Comparison of ENCODE assay signal across 9 cellular contexts in the genomic region with DNA sequence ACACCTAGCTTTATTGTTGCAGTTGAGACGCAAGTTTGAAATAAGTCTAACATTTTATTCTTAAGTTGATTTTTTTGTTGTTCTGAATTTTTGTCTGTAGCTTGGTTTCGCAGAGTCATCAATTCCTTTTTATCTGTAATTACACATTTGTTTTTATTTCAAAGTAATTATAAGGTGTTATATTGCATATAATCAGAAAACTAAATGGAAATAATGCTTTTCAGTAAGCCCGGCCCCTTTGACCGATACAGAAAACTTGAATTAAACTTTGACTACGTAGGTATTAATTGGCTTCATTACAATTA. TPM values are rescaled to one million over a fixed set of nuclear protein-coding genes. Genes with fewer than 3 reads are reported as not detected.
DNase-seq lines count a peak whose midpoint lies in the region; ATAC-seq and TF ChIP-seq lines count a peak whose summit lies in the region.
"Had no signal": no experiment of that assay in that cellular context is flagged by ENCODE, and none has a peak within 500 bp of the region (broad histone marks: within the 10 kb centered on the region; RNA-seq: fewer than 3 reads in every experiment).

No MANE protein-coding gene starts in this region.

- H4K20me1 ChIP-seq in DND-41 (ENCODE audit: insufficient read depth, low read length) = peaks cover 4% of the 10 kb centered on the region; the same call in 1 of the 2 replicates

- no peaks in the 10 kb centered on the region for H3K9me3 ChIP-seq in DND-41 (ENCODE audit: insufficient read depth, low read length, severe bottlenecking)
- H3K9me3 ChIP-seq in Peyer's patch = no peaks in the 10 kb centered on the region
- no peaks in the 10 kb centered on the region for H3K9me3 ChIP-seq in esophagus muscularis mucosa

- H3K27me3 ChIP-seq in DND-41 (ENCODE audit: insufficient read depth, low read length, poor library complexity) (no peaks in the 10 kb centered on the region), Peyer's patch (no peaks in the 10 kb centered on the region), esophagus muscularis mucosa (no peaks in the 10 kb centered on the region)

- intact Hi-C loops in esophagus muscularis mucosa (cut with DNase I) = loop anchor here (10.0 kb wide), 2 partner anchors 330 to 630 kb away; partner anchors contain the start of gene FUNDC1

- peak overlapping the region; percentile 96 for H3K4me3 Mint-ChIP-seq in progenitor cell of endocrine pancreas (ENCODE audit: low read depth)

- 30% methylated on average over 5 of the region's 5 CpGs for WGBS in esophagus muscularis mucosa

- DNase-seq in DND-41 = no peak
- no peak for DNase-seq in Peyer's patch
- no peak for DNase-seq in esophagus muscularis mucosa (ENCODE audit: extremely low spot score)
- DNase-seq in progenitor cell of endocrine pancreas (ENCODE audit: low spot score, unreplicated experiment) = no peak
- DNase-seq in SIG-M5 (lab: John Stamatoyannopoulos, UW) = no peak
- DNase-seq in OCI-M1 (lab: John Stamatoyannopoulos, UW) = no peak
- no peak for DNase-seq in foreskin melanocyte

- ATAC-seq in DND-41 (ENCODE audit: insufficient read depth, low read depth) (no peak), HG02759 (IDR thresholded peaks at IDR 0.05; ENCODE audit: unreplicated experiment) (no peak)

- H3K4me1 Mint-ChIP-seq in progenitor cell of endocrine pancreas (ENCODE audit: low read depth) = peaks cover 7% of the 10 kb centered on the region

- TF ChIP-seq POLR2A in Peyer's patch (IDR thresholded peaks at IDR 0.05) (no peak), esophagus muscularis mucosa (IDR thresholded peaks at IDR 0.05; ENCODE audit: low read depth) (no peak)

- peak overlapping the region; percentile 81 for H3K9ac ChIP-seq in DND-41 (ENCODE audit: low read depth, low read length)

- peaks cover 2% of the 10 kb centered on the region for H3K9me3 Mint-ChIP-seq in progenitor cell of endocrine pancreas (ENCODE audit: low read depth)

- H3K27me3 Mint-ChIP-seq in progenitor cell of endocrine pancreas = no peaks in the 10 kb centered on the region

- H3K27ac ChIP-seq in DND-41 (ENCODE audit: low read length) (no peak overlapping the region), Peyer's patch (peak overlapping the region in 3 of 4 donors; percentile 99 to 100 (median 99)), esophagus muscularis mucosa (replicated peaks in 1 of 4) (peak overlapping the region; percentile 97 to 100 (median 99))

- peak overlapping the region; percentile 76 for H3K4me2 ChIP-seq in DND-41 (ENCODE audit: insufficient read depth, low read length)

- TF ChIP-seq CTCF in DND-41 (IDR thresholded peaks at IDR 0.05; ENCODE audit: borderline replicate concordance, extremely low read depth, low read length, poor library complexity, severe bottlenecking) = no peak
- TF ChIP-seq CTCF in Peyer's patch (IDR thresholded peaks at IDR 0.05) = no peak
- no peak for TF ChIP-seq CTCF in esophagus muscularis mucosa (IDR thresholded peaks at IDR 0.05)
- TF ChIP-seq CTCF in progenitor cell of endocrine pancreas (IDR thresholded peaks at IDR 0.05; ENCODE audit: unreplicated experiment) = no peak

- peak overlapping the region; percentile 80 to 87; a peak in 3 of 4 replicates for H3K4me3 ChIP-seq in DND-41 (ENCODE audit: low read depth in 1 of 2, low read length in 2 of 2)
- H3K4me3 ChIP-seq in Peyer's patch = peak overlapping the region; percentile 84 to 97 (median 94)
- peak overlapping the region; percentile 83 to 98 (median 91) for H3K4me3 ChIP-seq in esophagus muscularis mucosa

- H3K36me3 ChIP-seq in DND-41 (ENCODE audit: insufficient read depth, low read length) (peaks cover 3% of the 10 kb centered on the region), Peyer's patch (no peaks in the 10 kb centered on the region), esophagus muscularis mucosa (no peaks in the 10 kb centered on the region)

- peaks cover 87% of the 10 kb centered on the region for H3K79me2 ChIP-seq in DND-41 (ENCODE audit: insufficient read depth, low read length)

- no peak overlapping the region for H2AFZ ChIP-seq in DND-41 (ENCODE audit: low read depth, low read length)

- H3K27ac Mint-ChIP-seq in progenitor cell of endocrine pancreas = peak overlapping the region; percentile 99

- H3K36me3 Mint-ChIP-seq in progenitor cell of endocrine pancreas (ENCODE audit: insufficient read depth) = peaks cover 5% of the 10 kb centered on the region

- no peak for TF ChIP-seq EP300 in esophagus muscularis mucosa (IDR thresholded peaks at IDR 0.05)

- H3K4me1 ChIP-seq in DND-41 (ENCODE audit: insufficient read depth, low read length) = peaks cover 28% of the 10 kb centered on the region
- no peaks in the 10 kb centered on the region for H3K4me1 ChIP-seq in Peyer's patch
- H3K4me1 ChIP-seq in esophagus muscularis mucosa = peaks cover 29 to 72% (median 42%) of the 10 kb centered on the region in 4 donors

RNA-seq across cellular contexts. Expression of gene KDM6A, which starts 2.1 kb away (rescaled TPM):
- 10 to 100 TPM; 40.4 to 83.2 (median 73.7) TPM for total RNA-seq in Peyer's patch
- 10 to 100 TPM; 14.4 to 24.1 (median 23.2) TPM for total RNA-seq in esophagus muscularis mucosa
- 102 and 112 TPM in 2 replicates for total RNA-seq in progenitor cell of endocrine pancreas

RNA-seq across cellular contexts. Expression of gene DUSP21, which starts 31.3 kb away (rescaled TPM):
- total RNA-seq in Peyer's patch (not detected), esophagus muscularis mucosa (not detected), progenitor cell of endocrine pancreas (not detected in 2 replicates)
- total RNA-seq: dermis microvascular lymphatic vessel endothelial cell had no signal
